Comparison of ENCODE assay signal across 1 cellular context in the genomic region with DNA sequence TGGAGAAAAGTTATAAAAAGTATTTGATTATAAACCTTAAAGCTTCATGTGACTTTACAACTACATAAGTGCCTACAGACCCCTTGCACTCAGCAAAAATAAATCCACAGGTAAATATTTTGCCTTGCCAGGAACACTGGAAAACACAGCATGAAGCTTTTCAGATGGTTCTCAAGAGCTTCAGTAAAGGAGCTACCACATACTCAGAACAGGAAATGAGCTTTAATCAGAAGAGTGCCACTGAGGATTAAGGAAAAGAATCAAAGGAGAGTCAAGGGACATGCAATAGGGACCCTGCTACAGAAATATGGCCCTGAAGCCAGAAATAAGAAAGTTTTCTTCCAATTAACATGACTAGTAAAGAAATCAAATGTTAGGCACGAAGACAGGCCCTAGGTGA.
TF ChIP-seq lines count a peak whose summit lies in the region.

No MANE protein-coding gene starts in this region.

TF ChIP-seq in IMR-90, 13 proteins besides CTCF, POLR2A, EP300 and RAD21:
- TF ChIP-seq, protein P1, sequence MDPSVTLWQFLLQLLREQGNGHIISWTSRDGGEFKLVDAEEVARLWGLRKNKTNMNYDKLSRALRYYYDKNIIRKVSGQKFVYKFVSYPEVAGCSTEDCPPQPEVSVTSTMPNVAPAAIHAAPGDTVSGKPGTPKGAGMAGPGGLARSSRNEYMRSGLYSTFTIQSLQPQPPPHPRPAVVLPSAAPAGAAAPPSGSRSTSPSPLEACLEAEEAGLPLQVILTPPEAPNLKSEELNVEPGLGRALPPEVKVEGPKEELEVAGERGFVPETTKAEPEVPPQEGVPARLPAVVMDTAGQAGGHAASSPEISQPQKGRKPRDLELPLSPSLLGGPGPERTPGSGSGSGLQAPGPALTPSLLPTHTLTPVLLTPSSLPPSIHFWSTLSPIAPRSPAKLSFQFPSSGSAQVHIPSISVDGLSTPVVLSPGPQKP (IDR thresholded peaks at IDR 0.05; ENCODE audit: borderline replicate concordance, low read depth, low read length): no peak
- TF ChIP-seq MXI1 (IDR thresholded peaks at IDR 0.05; ENCODE audit: borderline replicate concordance, low read depth, low read length) (no peak), MAFK (IDR thresholded peaks at IDR 0.05; ENCODE audit: low read depth, low read length) (no peak), RFX5 (IDR thresholded peaks at IDR 0.05; ENCODE audit: low read depth, low read length) (no peak), NFE2L2 (IDR thresholded peaks at IDR 0.05; ENCODE audit: low read depth, low read length) (no peak), BHLHE40 (IDR thresholded peaks at IDR 0.05; ENCODE audit: low read depth, low read length) (no peak), FOS (IDR thresholded peaks at IDR 0.05; ENCODE audit: low read depth, low read length) (no peak), MAZ (IDR thresholded peaks at IDR 0.05; ENCODE audit: borderline replicate concordance, low read depth, low read length) (no peak), RCOR1 (IDR thresholded peaks at IDR 0.05; ENCODE audit: insufficient replicate concordance, low read length) (no peak), CHD1 (IDR thresholded peaks at IDR 0.05; ENCODE audit: low read depth, low read length) (no peak), CEBPB (IDR thresholded peaks at IDR 0.05; ENCODE audit: low read depth, low read length) (no peak), SMC3 (IDR thresholded peaks at IDR 0.05; ENCODE audit: low read depth, low read length) (no peak)
- TF ChIP-seq, protein P2, sequence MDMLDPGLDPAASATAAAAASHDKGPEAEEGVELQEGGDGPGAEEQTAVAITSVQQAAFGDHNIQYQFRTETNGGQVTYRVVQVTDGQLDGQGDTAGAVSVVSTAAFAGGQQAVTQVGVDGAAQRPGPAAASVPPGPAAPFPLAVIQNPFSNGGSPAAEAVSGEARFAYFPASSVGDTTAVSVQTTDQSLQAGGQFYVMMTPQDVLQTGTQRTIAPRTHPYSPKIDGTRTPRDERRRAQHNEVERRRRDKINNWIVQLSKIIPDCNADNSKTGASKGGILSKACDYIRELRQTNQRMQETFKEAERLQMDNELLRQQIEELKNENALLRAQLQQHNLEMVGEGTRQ (IDR thresholded peaks at IDR 0.05; ENCODE audit: low read depth, low read length): no peak
TF ChIP-seq in IMR-90: peak in this region for 0.
